In the genomic region with DNA sequence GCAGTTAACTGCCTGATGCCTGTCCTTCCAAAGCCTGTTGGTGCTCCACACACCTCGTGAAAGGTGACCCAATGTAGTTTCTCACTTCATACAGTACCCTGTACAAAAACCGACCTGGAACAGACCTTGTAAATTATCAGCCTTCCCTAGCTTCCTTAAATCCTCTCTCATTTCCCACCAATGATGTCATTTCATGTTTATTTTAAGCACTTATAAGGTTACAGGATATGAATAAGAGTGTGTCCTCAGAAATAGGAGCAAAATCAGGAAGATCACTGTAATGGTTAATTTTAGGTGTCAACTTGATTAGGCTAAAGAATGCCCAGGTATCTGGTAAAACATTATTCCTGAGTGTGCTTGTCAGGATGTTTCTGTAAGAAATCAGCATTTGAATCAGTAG, we compare ENCODE assay signal across 22 cellular contexts. TPM values are rescaled to one million over a fixed set of nuclear protein-coding genes. Genes with fewer than 3 reads are reported as not detected.
DNase-seq lines count a peak whose midpoint lies in the region; ATAC-seq, FAIRE-seq and TF ChIP-seq lines count a peak whose summit lies in the region.
"Had no signal": no experiment of that assay in that cellular context is flagged by ENCODE, and none has a peak within 500 bp of the region (broad histone marks: within the 10 kb centered on the region; RNA-seq: fewer than 3 reads in every experiment).

No MANE protein-coding gene starts in this region.

- H3K9me3 ChIP-seq in astrocyte (ENCODE audit: insufficient read depth, low read depth, low read length): no peaks in the 10 kb centered on the region
- H3K9me3 ChIP-seq in effector memory CD4-positive, alpha-beta T cell (ENCODE audit: control insufficient read depth, low read length): no peaks in the 10 kb centered on the region
- H3K9me3 ChIP-seq: ascending aorta, pancreas, vagina had no signal

- no peak overlapping the region for H3K4me3 Mint-ChIP-seq in astrocyte (ENCODE audit: unreplicated experiment)
- H3K4me3 Mint-ChIP-seq: naive B cell had no signal

- no peak overlapping the region for H3K9ac ChIP-seq in astrocyte (ENCODE audit: low read length)

- TF ChIP-seq CTCF in astrocyte (IDR thresholded peaks at IDR 0.05; ENCODE audit: insufficient read depth, low read depth, low read length) (no peak), fibroblast of pulmonary artery (IDR thresholded peaks at IDR 0.05; ENCODE audit: low read length, missing control alignments) (no peak)

- no peaks in the 10 kb centered on the region for H3K36me3 ChIP-seq in astrocyte (ENCODE audit: insufficient read depth, low read length)
- no peaks in the 10 kb centered on the region for H3K36me3 ChIP-seq in effector memory CD4-positive, alpha-beta T cell (ENCODE audit: control insufficient read depth, insufficient read depth, low read length)
- H3K36me3 ChIP-seq: ascending aorta, pancreas, vagina had no signal

- H3K79me2 ChIP-seq in astrocyte (ENCODE audit: insufficient read depth, low read length): no peaks in the 10 kb centered on the region

- peak overlapping the region; percentile 57 for H3K4me2 ChIP-seq in astrocyte (ENCODE audit: low read length)

- no peak for FAIRE-seq in astrocyte (lab: Jason Lieb, UNC)
- FAIRE-seq: D721Med, pancreas had no signal

- H3K36me3 Mint-ChIP-seq in astrocyte (ENCODE audit: low read depth, unreplicated experiment): peaks cover 1% of the 10 kb centered on the region

- peaks cover 14% of the 10 kb centered on the region for H3K4me1 Mint-ChIP-seq in astrocyte (ENCODE audit: low read depth, unreplicated experiment)
- H3K4me1 Mint-ChIP-seq: naive B cell had no signal

- H3K27me3 Mint-ChIP-seq in astrocyte (ENCODE audit: low read depth, unreplicated experiment): peaks cover 9% of the 10 kb centered on the region

- no peak overlapping the region for H2AFZ ChIP-seq in astrocyte (ENCODE audit: low read depth, low read length)

- no peak overlapping the region for H3K4me3 ChIP-seq in astrocyte (ENCODE audit: insufficient read depth, low read depth, low read length)
- H3K4me3 ChIP-seq in fibroblast of pulmonary artery (replicated peaks; ENCODE audit: low read depth, low read length): no peak overlapping the region
- no peak overlapping the region for H3K4me3 ChIP-seq in effector memory CD4-positive, alpha-beta T cell (ENCODE audit: insufficient read depth, low read depth, low read length, poor library complexity, severe bottlenecking)
- H3K4me3 ChIP-seq: ascending aorta, lung, pancreas, vagina had no signal

- H3K27me3 ChIP-seq in astrocyte (ENCODE audit: insufficient read depth, low read length): no peaks in the 10 kb centered on the region
- peaks cover 3% of the 10 kb centered on the region for H3K27me3 ChIP-seq in effector memory CD4-positive, alpha-beta T cell (replicated peaks; ENCODE audit: control insufficient read depth, insufficient read depth, low read length, poor library complexity, severe bottlenecking)
- H3K27me3 ChIP-seq: ascending aorta, pancreas, vagina had no signal

- peaks cover 2% of the 10 kb centered on the region for H3K9me3 Mint-ChIP-seq in astrocyte (ENCODE audit: unreplicated experiment)
- H3K9me3 Mint-ChIP-seq: naive B cell had no signal

- H3K27ac ChIP-seq in astrocyte (ENCODE audit: low read depth, low read length) (no peak overlapping the region), substantia nigra (ENCODE audit: low read depth, low read length, poor library complexity, severe bottlenecking) (peak overlapping the region; percentile 97)
- H3K27ac ChIP-seq in effector memory CD4-positive, alpha-beta T cell (ENCODE audit: insufficient read depth, low read length, poor library complexity, severe bottlenecking): no peak overlapping the region
- H3K27ac ChIP-seq: ascending aorta, vagina had no signal

- ATAC-seq in GM19351 (IDR thresholded peaks at IDR 0.05; ENCODE audit: unreplicated experiment) (no peak), HG02970 (IDR thresholded peaks at IDR 0.05; ENCODE audit: low FRiP score, unreplicated experiment) (no peak)
- ATAC-seq: pancreas had no signal

- no peaks in the 10 kb centered on the region for H4K20me1 ChIP-seq in astrocyte (ENCODE audit: insufficient read depth, low read length)

- DNase-seq in HCEC 1CT: peak; percentile 45
- peak; percentile 63 for DNase-seq in astrocyte (ENCODE audit: low read depth)
- DNase-seq in fibroblast of pulmonary artery (ENCODE audit: low read depth): peak; percentile 50
- DNase-seq in substantia nigra (lab: John Stamatoyannopoulos, UW): no peak
- no peak for DNase-seq in effector memory CD4-positive, alpha-beta T cell
- DNase-seq: activated CD4-positive, alpha-beta T cell treated with anti-CD3 and anti-CD28 coated beads, Interleukin-2, amount 50 U/mL, for 4 hours; activated T-cell treated with anti-CD3 and anti-CD28 coated beads for 4 hours; cortex of kidney; glutamatergic neuron; naive B cell; NCI-H187; NCI-H446 treated with DMSO at 0.1 percent for 48 hours; pancreas; Right ventricle myocardium superior; stimulated activated CD4-positive, alpha-beta T cell treated with anti-CD3 and anti-CD28 coated beads, Interleukin-4, amount 100 ng/mL, for 1 hour; T-helper 1 cell had no signal

- H3K27ac Mint-ChIP-seq in astrocyte (ENCODE audit: unreplicated experiment): no peak overlapping the region
- H3K27ac Mint-ChIP-seq: naive B cell had no signal

- peaks cover 31% of the 10 kb centered on the region for H3K4me1 ChIP-seq in astrocyte (ENCODE audit: insufficient read depth, low read length)
- no peaks in the 10 kb centered on the region for H3K4me1 ChIP-seq in effector memory CD4-positive, alpha-beta T cell (ENCODE audit: control insufficient read depth, insufficient read depth, low read length, poor library complexity, severe bottlenecking)
- H3K4me1 ChIP-seq: ascending aorta, vagina had no signal

RNA-seq across cellular contexts. Expression of a gene that starts 44.7 kb away (rescaled TPM):
- 0.50 and 0.95 TPM in 2 replicates for total RNA-seq in astrocyte

Comparison
In these comparisons a context has a peak if more than half of its experiments do, and no peak if none do; other contexts are left out.
1. DNase-seq: peak in HCEC 1CT (single experiment), astrocyte (single experiment) and fibroblast of pulmonary artery (single experiment); none in substantia nigra (0 of 49) and effector memory CD4-positive, alpha-beta T cell (0 of 3).